In the genomic region with DNA sequence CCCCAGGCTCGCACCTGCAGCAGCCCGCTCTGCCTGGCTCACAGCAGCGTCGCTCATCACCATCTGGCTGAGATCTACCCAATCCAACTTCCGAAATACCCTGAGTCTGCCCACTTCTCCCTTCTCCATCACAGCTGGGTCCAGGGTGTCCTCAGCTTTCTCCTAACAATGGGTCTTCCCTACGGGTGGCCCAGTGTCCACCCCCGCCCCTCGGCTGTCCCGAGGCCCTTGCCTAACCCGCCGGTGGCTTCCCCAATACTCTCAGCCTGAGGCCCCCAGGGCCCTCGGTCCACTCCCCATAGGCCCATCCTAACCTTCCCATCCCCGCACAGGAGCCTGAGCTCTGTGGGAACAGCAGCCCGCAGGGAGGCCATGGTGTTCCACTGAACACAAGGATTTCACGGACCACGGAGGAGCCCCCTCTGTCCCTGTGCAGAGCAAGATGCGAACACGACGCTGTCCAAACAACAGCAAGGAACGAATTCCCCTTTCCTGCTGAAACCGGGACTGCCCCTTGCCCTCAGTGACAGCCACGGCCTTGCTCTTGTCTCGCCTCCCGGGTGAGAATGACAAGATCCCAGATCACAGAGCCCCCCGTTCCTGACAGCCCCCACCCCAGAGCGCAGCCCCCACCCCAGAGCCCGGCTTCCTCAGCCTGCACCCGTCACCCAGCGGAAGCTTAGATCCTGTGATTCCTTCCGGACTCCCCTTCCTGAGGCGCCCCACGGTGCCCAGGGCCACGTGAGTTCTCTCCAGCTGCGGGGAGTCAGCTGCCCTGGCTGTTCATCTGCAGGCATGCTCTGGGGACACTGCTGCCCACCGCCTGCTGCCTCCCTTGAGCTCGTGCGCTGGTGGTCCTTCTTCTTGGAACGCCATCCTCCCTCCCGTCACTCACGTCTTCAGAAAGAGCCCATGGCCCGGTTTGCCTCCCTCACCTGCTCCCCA, we compare ENCODE assay signal across 1 cellular context.
TF ChIP-seq lines count a peak whose summit lies in the region.

No MANE protein-coding gene starts in this region.

TF ChIP-seq in K562, 482 proteins besides CTCF, POLR2A, EP300 and RAD21:
- TF ChIP-seq ZBTB1 (CRISPR knock-in tag; IDR thresholded peaks at IDR 0.05; ENCODE audit: borderline replicate concordance, low read depth), result no peak
- no peak for TF ChIP-seq ELF1 (tag; IDR thresholded peaks at IDR 0.05)
- TF ChIP-seq ZSCAN29 (IDR thresholded peaks at IDR 0.05), result no peak
- TF ChIP-seq CAMTA2 (CRISPR knock-in tag; conservative IDR thresholded peaks at IDR 0.05), result no peak
- 0 out of 2 replicates have a peak, but pooled peaks have one; percentile 11 for TF ChIP-seq POLR2G (IDR thresholded peaks at IDR 0.05; ENCODE audit: low read depth, low read length)
- no peak for TF ChIP-seq NFATC3 (IDR thresholded peaks at IDR 0.05)
TF ChIP-seq in K562: peak in this region for 1.
